ENCODE assay signal across 12 cellular contexts in the genomic region with DNA sequence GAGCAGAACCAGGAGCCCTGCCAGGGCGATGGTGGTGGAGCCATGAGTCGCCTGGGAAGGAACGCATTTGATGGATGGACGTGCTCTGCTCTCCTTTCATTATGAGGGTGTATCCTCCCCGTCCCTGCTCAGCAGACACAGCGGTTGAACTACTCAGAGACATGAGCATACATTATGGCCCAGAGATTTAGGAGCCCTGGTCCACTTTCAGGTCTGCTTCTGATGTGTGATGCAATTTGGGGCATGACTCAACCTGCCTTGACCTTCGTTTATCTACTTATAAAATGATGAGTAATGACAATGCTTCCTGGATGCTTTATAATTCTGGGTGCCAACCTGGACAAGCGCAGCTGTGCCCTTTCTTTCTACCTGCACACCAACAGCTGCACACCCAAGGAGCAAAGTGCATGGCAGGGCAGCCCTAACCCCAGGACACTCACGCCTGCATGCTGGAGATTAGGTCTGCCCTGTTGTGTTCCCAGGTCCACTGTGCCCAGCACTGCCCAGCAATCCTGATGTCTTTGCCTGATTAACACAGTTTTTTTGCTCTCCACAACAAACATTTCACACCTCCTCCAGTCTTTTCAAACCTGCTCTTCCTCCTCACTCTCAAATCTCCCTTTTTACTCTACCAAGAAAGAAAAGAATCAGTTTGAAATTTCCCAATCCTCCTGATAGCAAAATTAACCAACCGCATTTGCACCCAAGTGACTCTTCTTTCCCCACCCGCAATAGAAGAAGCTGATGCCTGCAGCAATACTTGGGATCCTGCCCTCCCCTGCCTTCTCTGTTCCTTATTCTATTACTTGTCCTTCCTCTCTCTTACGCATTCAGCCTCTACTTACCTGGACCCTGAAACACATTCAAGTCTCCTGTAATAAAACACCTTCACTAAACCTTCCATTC.
DNase-seq lines count a peak whose midpoint lies in the region; ATAC-seq and TF ChIP-seq lines count a peak whose summit lies in the region.
"Had no signal": no experiment of that assay in that cellular context is flagged by ENCODE, and none has a peak within 500 bp of the region (broad histone marks: within the 10 kb centered on the region; RNA-seq: fewer than 3 reads in every experiment).

No MANE protein-coding gene starts in this region.

- ATAC-seq in activated CD8-positive, alpha-beta memory T cell treated with anti-CD3 and anti-CD28 coated beads, Interleukin-2, amount 10 ng/mL, durations not matched to agents 7 days and 5 days, result no peak
- ATAC-seq in psoas muscle (peak; percentile 86 to 93 (median 90)), T-cell (replicated peaks in 1 of 4) (no peak)

- intact Hi-C loops in psoas muscle (cut with DNase I), result no loop called here

- peaks cover 15% of the 10 kb centered on the region for H3K4me1 Mint-ChIP-seq in activated CD8-positive, alpha-beta memory T cell treated with anti-CD3 and anti-CD28 coated beads, Interleukin-2, amount 10 ng/mL, durations not matched to agents 7 days and 5 days
- H3K4me1 Mint-ChIP-seq in T-cell, result peaks cover 0 to 5% (median 0%) of the 10 kb centered on the region in 3 donors

- H3K4me3 ChIP-seq in epithelial cell of esophagus (ENCODE audit: low read length), result no peak overlapping the region
- H3K4me3 ChIP-seq in psoas muscle, result no peak overlapping the region
- H3K4me3 ChIP-seq: HAP-1, SJCRH30, vagina had no signal

- DNase-seq in activated CD8-positive, alpha-beta memory T cell treated with anti-CD3 and anti-CD28 coated beads, Interleukin-2, amount 10 ng/mL, durations not matched to agents 7 days and 5 days, result no peak
- DNase-seq in activated CD8-positive, alpha-beta memory T cell treated with anti-CD3 and anti-CD28 coated beads, Interleukin-2, amount 50 U/mL, for 4 hours, result no peak
- DNase-seq in NOMO-1 (lab: John Stamatoyannopoulos, UW; ENCODE audit: unreplicated experiment in 2 of 2) (peak; percentile 68 to 88), epithelial cell of esophagus (ENCODE audit: low read depth) (peak; percentile 94), psoas muscle (no peak), T-cell (no peak), NCI-H526 treated with DMSO at 0.1 percent for 48 hours (lab: John Stamatoyannopoulos, UW) (no peak)
- DNase-seq in activated CD4-positive, alpha-beta T cell treated with anti-CD3 and anti-CD28 coated beads, Interleukin-2, amount 50 U/mL, for 4 hours, result no peak
- DNase-seq: KG1, SJCRH30 had no signal

- H3K27me3 ChIP-seq in psoas muscle (ENCODE audit: insufficient read depth in 3 of 3, low read length in 2 of 3), result no peaks in the 10 kb centered on the region
- H3K27me3 ChIP-seq: SJCRH30, vagina had no signal

- peak overlapping the region; percentile 66 for H3K27ac ChIP-seq in psoas muscle
- H3K27ac ChIP-seq: SJCRH30, vagina had no signal

- 75 to 86% (median 82%) methylated on average over 12 of the region's 12 CpGs for WGBS in psoas muscle, 3 donors

- H3K36me3 ChIP-seq in psoas muscle (ENCODE audit: insufficient read depth in 1 of 2, low read depth in 1 of 2), result no peaks in the 10 kb centered on the region
- H3K36me3 ChIP-seq: HAP-1, vagina had no signal

- peak overlapping the region; percentile 1 for H3K27ac Mint-ChIP-seq in activated CD8-positive, alpha-beta memory T cell treated with anti-CD3 and anti-CD28 coated beads, Interleukin-2, amount 10 ng/mL, durations not matched to agents 7 days and 5 days
- peak overlapping the region in 1 of 2 donors; percentile 43 for H3K27ac Mint-ChIP-seq in T-cell

- TF ChIP-seq CTCF in epithelial cell of esophagus (IDR thresholded peaks at IDR 0.05; ENCODE audit: insufficient read depth, low read depth, low read length, missing control alignments) (no peak), psoas muscle (IDR thresholded peaks at IDR 0.05) (no peak)

- H3K4me1 ChIP-seq in psoas muscle, result no peaks in the 10 kb centered on the region
- H3K4me1 ChIP-seq: HAP-1, SJCRH30, vagina had no signal

- POLR2A ChIA-PET in T-cell (lab: Charles Lee), result interaction anchor here in 1 of 2 donors (0.6 kb wide), 1 partner anchor 49 kb away, joined by 6 read pairs; no protein-coding TSS in a partner anchor

- H3K4me3 Mint-ChIP-seq in activated CD8-positive, alpha-beta memory T cell treated with anti-CD3 and anti-CD28 coated beads, Interleukin-2, amount 10 ng/mL, durations not matched to agents 7 days and 5 days, result no peak overlapping the region
- no peak overlapping the region for H3K4me3 Mint-ChIP-seq in T-cell

- H3K36me3 Mint-ChIP-seq in activated CD8-positive, alpha-beta memory T cell treated with anti-CD3 and anti-CD28 coated beads, Interleukin-2, amount 10 ng/mL, durations not matched to agents 7 days and 5 days, result peaks cover 82% of the 10 kb centered on the region
- peaks cover 73% of the 10 kb centered on the region for H3K36me3 Mint-ChIP-seq in T-cell

- peaks cover 9% of the 10 kb centered on the region for H3K9me3 Mint-ChIP-seq in activated CD8-positive, alpha-beta memory T cell treated with anti-CD3 and anti-CD28 coated beads, Interleukin-2, amount 10 ng/mL, durations not matched to agents 7 days and 5 days (ENCODE audit: low read depth)
- peaks cover 9 to 20% (median 15%) of the 10 kb centered on the region in 3 donors for H3K9me3 Mint-ChIP-seq in T-cell

- CTCF ChIA-PET in activated CD8-positive, alpha-beta memory T cell treated with anti-CD3 and anti-CD28 coated beads, Interleukin-2, amount 10 ng/mL, durations not matched to agents 7 days and 5 days (lab: Charles Lee), result interaction anchor here (1.4 kb wide), 1 partner anchor 131 kb away, joined by 4 read pairs; no protein-coding TSS in a partner anchor
- CTCF ChIA-PET in T-cell (lab: Charles Lee), result interaction anchor here in 1 of 2 donors (1.1 kb wide), 1 partner anchor 36 kb away, joined by 3 read pairs; no protein-coding TSS in a partner anchor

- no peaks in the 10 kb centered on the region for H3K27me3 Mint-ChIP-seq in activated CD8-positive, alpha-beta memory T cell treated with anti-CD3 and anti-CD28 coated beads, Interleukin-2, amount 10 ng/mL, durations not matched to agents 7 days and 5 days
- no peaks in the 10 kb centered on the region for H3K27me3 Mint-ChIP-seq in T-cell

- no peaks in the 10 kb centered on the region for H3K9me3 ChIP-seq in psoas muscle
- H3K9me3 ChIP-seq: HAP-1 had no signal

Comparison
In these comparisons a context has a peak if more than half of its experiments do, and no peak if none do; other contexts are left out.
1. ATAC-seq: peak in psoas muscle (4 of 4); none in activated CD8-positive, alpha-beta memory T cell treated with anti-CD3 and anti-CD28 coated beads, Interleukin-2, amount 10 ng/mL, durations not matched to agents 7 days and 5 days (single experiment) and T-cell (0 of 4).
2. DNase-seq: peak in NOMO-1 (2 of 2) and epithelial cell of esophagus (single experiment); none in activated CD8-positive, alpha-beta memory T cell treated with anti-CD3 and anti-CD28 coated beads, Interleukin-2, amount 10 ng/mL, durations not matched to agents 7 days and 5 days (single experiment), activated CD8-positive, alpha-beta memory T cell treated with anti-CD3 and anti-CD28 coated beads, Interleukin-2, amount 50 U/mL, for 4 hours (single experiment), psoas muscle (0 of 2), T-cell (0 of 34), activated CD4-positive, alpha-beta T cell treated with anti-CD3 and anti-CD28 coated beads, Interleukin-2, amount 50 U/mL, for 4 hours (0 of 2) and NCI-H526 treated with DMSO at 0.1 percent for 48 hours (single experiment).